ENCODE assay signal across 9 cellular contexts in genomic region chr19:17346109-17346671, GRCh38. TPM values are rescaled to one million over a fixed set of nuclear protein-coding genes. Genes with fewer than 3 reads are reported as not detected.
DNase-seq lines count a peak whose midpoint lies in the region; ATAC-seq and TF ChIP-seq lines count a peak whose summit lies in the region.
"Had no signal": no experiment of that assay in that cellular context is flagged by ENCODE, and none has a peak within 500 bp of the region (broad histone marks: within the 10 kb centered on the region; RNA-seq: fewer than 3 reads in every experiment).

No MANE protein-coding gene starts in this region.

- H3K9ac ChIP-seq in neural cell (ENCODE audit: low read length) = no peak overlapping the region

- H3K4me3 ChIP-seq in neural cell (ENCODE audit: low read length) = no peak overlapping the region

- H3K4me2 ChIP-seq in neural cell (ENCODE audit: low read length) = no peak overlapping the region

- peak; percentile 86 for TF ChIP-seq CTCF in neural cell (IDR thresholded peaks at IDR 0.05; ENCODE audit: poor library complexity, severe bottlenecking)

- ATAC-seq in HG02610 (IDR thresholded peaks at IDR 0.05; ENCODE audit: unreplicated experiment) = peak; percentile 44

- in situ Hi-C loops in Caki2 (cut with HindIII; ENCODE audit: low pct_unique_long_range_greater_than_20kb, low sequenced_read_pairs) = no loop called here

- H3K79me2 ChIP-seq in neural cell (replicated peaks; ENCODE audit: insufficient read depth, low read length) = no peaks in the 10 kb centered on the region

- peak; percentile 48 for DNase-seq in Caki2 (ENCODE audit: low read depth)
- peak; percentile 40 for DNase-seq in OCI-M2 (lab: John Stamatoyannopoulos, UW; ENCODE audit: unreplicated experiment)
- peak; percentile 72 for DNase-seq in activated T-cell treated with anti-CD3 and anti-CD28 coated beads for 4 hours
- DNase-seq in fibroblast of gingiva (ENCODE audit: low read depth) = peak; percentile 40
- DNase-seq in substantia nigra (lab: John Stamatoyannopoulos, UW) = peak in 37 of 49 donors; percentile 13 to 75 (median 49)
- DNase-seq in cerebellar nuclear complex (lab: John Stamatoyannopoulos, UW) = no peak

- H3F3A ChIP-seq in neural cell (ENCODE audit: insufficient read depth, low read length, poor library complexity, severe bottlenecking) = no peaks in the 10 kb centered on the region

- no peaks in the 10 kb centered on the region for H4K20me1 ChIP-seq in neural cell (ENCODE audit: insufficient read depth)

- H3K36me3 ChIP-seq in neural cell (ENCODE audit: insufficient read depth, low read length) = no peaks in the 10 kb centered on the region

- no peaks in the 10 kb centered on the region for H3K27me3 ChIP-seq in neural cell (ENCODE audit: insufficient read depth, low read depth, low read length)

- TF ChIP-seq EP300 in neural cell (conservative IDR thresholded peaks at IDR 0.05; ENCODE audit: poor library complexity, severe bottlenecking) = no peak

- H3K27ac ChIP-seq in neural cell (ENCODE audit: low read length) = no peak overlapping the region
- H3K27ac ChIP-seq in substantia nigra (ENCODE audit: low read depth, low read length, poor library complexity, severe bottlenecking) = no peak overlapping the region

- no peaks in the 10 kb centered on the region for H3K9me3 ChIP-seq in neural cell (ENCODE audit: low read length)

- H2AFZ ChIP-seq in neural cell (ENCODE audit: low read depth, low read length) = no peak overlapping the region

- peak; percentile 74 for TF ChIP-seq RAD21 in neural cell (conservative IDR thresholded peaks at IDR 0.05)

- no peaks in the 10 kb centered on the region for H3K9me2 ChIP-seq in neural cell (ENCODE audit: insufficient read depth, low read length)

TF ChIP-seq in neural cell, 6 proteins besides CTCF, POLR2A, EP300 and RAD21:
- TF ChIP-seq SMC3 (conservative IDR thresholded peaks at IDR 0.05; ENCODE audit: poor library complexity) (peak; percentile 85), MXI1 (conservative IDR thresholded peaks at IDR 0.05; ENCODE audit: poor library complexity, severe bottlenecking) (no peak)

RNA-seq across cellular contexts. Expression of gene GTPBP3, which starts 8.8 kb away (rescaled TPM):
- total RNA-seq in Caki2 (2014; rRNA removed; shearing (Covaris generic); ENCODE audit: low replicate concordance) = 49.6 and 61.3 TPM in 2 replicates
- 23.2 and 25.6 TPM in 2 replicates for polyA plus RNA-seq in neural cell
- polyA minus RNA-seq in neural cell = 20.6 and 22.4 TPM in 2 replicates

RNA-seq across cellular contexts. Expression of gene ANO8, which starts 11.5 kb away (rescaled TPM):
- total RNA-seq in Caki2 (2014; rRNA removed; shearing (Covaris generic); ENCODE audit: low replicate concordance) = 4.6 and 5.4 TPM in 2 replicates
- 51.3 and 68.6 TPM in 2 replicates for polyA plus RNA-seq in neural cell
- 51.1 and 55.3 TPM in 2 replicates for polyA minus RNA-seq in neural cell

RNA-seq across cellular contexts. Expression of gene PLVAP, which starts 31.0 kb away (rescaled TPM):
- not detected in 2 replicates for total RNA-seq in Caki2 (2014; rRNA removed; shearing (Covaris generic); ENCODE audit: low replicate concordance)
- not detected in 2 replicates for polyA plus RNA-seq in neural cell
- polyA minus RNA-seq in neural cell = not detected in 2 replicates
- total RNA-seq: T-helper 2 cell treated with Interferon-gamma antibody and Interleukin-4, amounts not matched to agents 100 ng/mL and 5 ng/mL, for 36 hours had no signal

RNA-seq across cellular contexts. Expression of gene DDA1, which starts 36.8 kb away (rescaled TPM):
- total RNA-seq in Caki2 (2014; rRNA removed; shearing (Covaris generic); ENCODE audit: low replicate concordance) = 17.9 and 23.5 TPM in 2 replicates
- 25.4 and 26.3 TPM in 2 replicates for polyA plus RNA-seq in neural cell
- 13.1 and 21.0 TPM in 2 replicates for polyA minus RNA-seq in neural cell

RNA-seq across cellular contexts. Expression of gene MRPL34, which starts 40.5 kb away (rescaled TPM):
- total RNA-seq in Caki2 (2014; rRNA removed; shearing (Covaris generic); ENCODE audit: low replicate concordance) = 21.0 and 38.9 TPM in 2 replicates
- polyA plus RNA-seq in neural cell = 61.7 and 85.1 TPM in 2 replicates
- polyA minus RNA-seq in neural cell = 15.8 and 24.3 TPM in 2 replicates

Comparison
In these comparisons a context has a peak if more than half of its experiments do, and no peak if none do; other contexts are left out.
1. DNase-seq: peak in Caki2 (single experiment), OCI-M2 (single experiment), activated T-cell treated with anti-CD3 and anti-CD28 coated beads for 4 hours (single experiment), fibroblast of gingiva (single experiment) and substantia nigra (37 of 49); none in cerebellar nuclear complex (0 of 2).